9 cellular contexts compared by ENCODE assay signal in the genomic region with DNA sequence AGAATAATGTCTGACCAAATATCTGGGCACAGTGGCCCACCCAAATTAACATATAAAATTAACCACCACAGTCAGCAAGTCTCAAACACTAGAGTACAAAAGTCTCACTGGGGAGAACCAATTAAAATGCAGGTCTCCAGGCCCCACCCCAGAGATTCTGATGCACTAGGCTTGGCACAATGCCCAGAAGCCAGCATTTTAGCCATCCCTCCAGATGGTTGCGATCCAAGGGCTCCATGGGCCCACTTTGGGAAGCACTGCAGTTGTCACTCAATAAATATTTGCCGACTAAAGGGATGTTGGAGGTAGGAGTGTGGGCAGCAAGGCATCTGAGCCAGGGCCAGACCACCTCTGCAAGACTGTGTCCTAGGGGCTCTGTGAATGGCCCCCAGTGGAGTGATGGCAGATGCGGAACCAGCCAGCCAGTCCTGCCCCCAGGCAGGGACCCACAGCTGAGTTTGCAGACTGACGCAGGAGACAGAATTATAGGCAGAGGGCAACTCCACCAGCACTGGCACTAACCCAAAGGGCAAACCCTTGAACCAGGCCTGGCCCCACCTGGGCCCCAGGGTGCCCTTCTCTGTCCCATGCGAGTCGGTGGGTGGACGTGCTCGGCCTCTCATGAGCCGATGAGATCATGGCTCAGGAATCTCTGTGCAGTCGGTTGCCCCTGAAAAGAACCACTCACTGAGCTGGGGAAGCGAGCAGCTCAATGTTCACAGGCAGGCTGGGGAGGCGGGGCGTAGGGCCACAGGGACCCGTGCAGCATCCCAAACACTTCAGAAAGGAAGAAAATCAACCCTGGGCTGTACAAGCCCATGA. TPM values are rescaled to one million over a fixed set of nuclear protein-coding genes. Genes with fewer than 3 reads are reported as not detected.
DNase-seq lines count a peak whose midpoint lies in the region; ATAC-seq and TF ChIP-seq lines count a peak whose summit lies in the region.
"Had no signal": no experiment of that assay in that cellular context is flagged by ENCODE, and none has a peak within 500 bp of the region (broad histone marks: within the 10 kb centered on the region; RNA-seq: fewer than 3 reads in every experiment).

No MANE protein-coding gene starts in this region.

- no peaks in the 10 kb centered on the region for H3K36me3 ChIP-seq in endodermal cell (ENCODE audit: control insufficient read depth, insufficient read depth, low read length)

- DNase-seq in DMS79 (lab: John Stamatoyannopoulos, UW) (peak; percentile 80), NCI-H446 treated with DMSO at 0.1 percent for 48 hours (lab: John Stamatoyannopoulos, UW) (peak; percentile 69), endodermal cell (peak; percentile 83), NOMO-1 treated with dmso at 0.1 percent for 144 hours (lab: John Stamatoyannopoulos, UW; ENCODE audit: unreplicated experiment) (no peak)
- no peak for DNase-seq in activated effector memory CD4-positive, alpha-beta T cell treated with anti-CD3 and anti-CD28 coated beads, Interleukin-2, amount 50 U/mL, for 16 hours
- DNase-seq: Karpas-422 had no signal

- 64 to 70% methylated on average over 13 to 14 of the region's 14 CpGs for WGBS in endodermal cell (ENCODE audit: insufficient coverage in 1 of 2, insufficient read length in 1 of 2), 2 experiments

- H3K36me3 Mint-ChIP-seq in endodermal cell (ENCODE audit: low read depth), result no peaks in the 10 kb centered on the region
- H3K36me3 Mint-ChIP-seq in nephron (ENCODE audit: low read depth), result no peaks in the 10 kb centered on the region

- H3K4me3 Mint-ChIP-seq in endodermal cell (no peak overlapping the region), nephron (peak overlapping the region in 2 of 3 experiments; percentile 34 to 53)

- peak overlapping the region; percentile 80 for H3K27ac Mint-ChIP-seq in endodermal cell
- peak overlapping the region; percentile 85 to 97 (median 91) for H3K27ac Mint-ChIP-seq in nephron

- ATAC-seq in HG03025 (IDR thresholded peaks at IDR 0.05; ENCODE audit: low FRiP score, unreplicated experiment) (no peak), HG03469 (IDR thresholded peaks at IDR 0.05; ENCODE audit: unreplicated experiment) (no peak)

- peaks cover 66% of the 10 kb centered on the region for H3K4me1 Mint-ChIP-seq in endodermal cell
- H3K4me1 Mint-ChIP-seq in nephron, result peaks cover 82% of the 10 kb centered on the region

- no peaks in the 10 kb centered on the region for H3K27me3 ChIP-seq in endodermal cell (ENCODE audit: control insufficient read depth, insufficient read depth, low read length, poor library complexity, severe bottlenecking)

- H3K9me3 Mint-ChIP-seq in endodermal cell (no peaks in the 10 kb centered on the region), nephron (no peaks in the 10 kb centered on the region)

- H3K9ac ChIP-seq in endodermal cell (ENCODE audit: extremely low read depth, low read length, poor library complexity, severe bottlenecking), result no peak overlapping the region

- H3K27me3 Mint-ChIP-seq in endodermal cell (ENCODE audit: insufficient read depth), result peaks cover 4% of the 10 kb centered on the region
- H3K27me3 Mint-ChIP-seq in nephron (ENCODE audit: low read depth), result peaks cover 10% of the 10 kb centered on the region

- H3K4me1 ChIP-seq in endodermal cell (ENCODE audit: control insufficient read depth, insufficient read depth, low read length), result peaks cover 30% of the 10 kb centered on the region

- no peak overlapping the region for H3K4me3 ChIP-seq in endodermal cell (ENCODE audit: low read length)

- no peaks in the 10 kb centered on the region for H3K9me3 ChIP-seq in endodermal cell (ENCODE audit: control insufficient read depth, low read length)

- no peak for TF ChIP-seq CTCF in endodermal cell (conservative IDR thresholded peaks at IDR 0.05)
- no peak for TF ChIP-seq CTCF in nephron (IDR thresholded peaks at IDR 0.05; ENCODE audit: unreplicated experiment in 3 of 3)

- peak overlapping the region; percentile 85 for H3K27ac ChIP-seq in endodermal cell (ENCODE audit: low read depth, low read length)

RNA-seq across cellular contexts. Expression of a gene that starts 49.7 kb away (rescaled TPM):
- total RNA-seq in endodermal cell, result 10 to 100 TPM; 37.3 to 45.8 TPM
- polyA plus RNA-seq in endodermal cell (2013, experiment 1 of 2), result 76.1 TPM
- 68.4 TPM for polyA plus RNA-seq in endodermal cell (2013, experiment 2 of 2)

Comparison
In these comparisons a context has a peak if more than half of its experiments do, and no peak if none do; other contexts are left out.
1. DNase-seq: peak in DMS79 (single experiment), NCI-H446 treated with DMSO at 0.1 percent for 48 hours (single experiment) and endodermal cell (single experiment); none in NOMO-1 treated with dmso at 0.1 percent for 144 hours (single experiment) and activated effector memory CD4-positive, alpha-beta T cell treated with anti-CD3 and anti-CD28 coated beads, Interleukin-2, amount 50 U/mL, for 16 hours (single experiment).